9 cellular contexts compared by ENCODE assay signal in genomic region chr2:189412330-189412953, GRCh38. TPM values are rescaled to one million over a fixed set of nuclear protein-coding genes. Genes with fewer than 3 reads are reported as not detected.
DNase-seq lines count a peak whose midpoint lies in the region; ATAC-seq, FAIRE-seq and TF ChIP-seq lines count a peak whose summit lies in the region.
"Had no signal": no experiment of that assay in that cellular context is flagged by ENCODE, and none has a peak within 500 bp of the region (broad histone marks: within the 10 kb centered on the region; RNA-seq: fewer than 3 reads in every experiment).

No MANE protein-coding gene starts in this region.

- no peaks in the 10 kb centered on the region for H3K9me3 Mint-ChIP-seq in astrocyte (ENCODE audit: unreplicated experiment)
- H3K9me3 Mint-ChIP-seq: activated naive CD4-positive, alpha-beta T cell treated with anti-CD3 and anti-CD28 coated beads, Interleukin-2, amount 50 U/mL, for 72 hours had no signal

- H3K27ac ChIP-seq in Panc1 (ENCODE audit: low read length) = peak overlapping the region; percentile 72
- H3K27ac ChIP-seq in astrocyte (ENCODE audit: low read depth, low read length) = peak overlapping the region; percentile 65

- no peak overlapping the region for H3K4me3 Mint-ChIP-seq in astrocyte (ENCODE audit: unreplicated experiment)

- H3K36me3 Mint-ChIP-seq in astrocyte (ENCODE audit: low read depth, unreplicated experiment) = no peaks in the 10 kb centered on the region
- H3K36me3 Mint-ChIP-seq: activated naive CD4-positive, alpha-beta T cell treated with anti-CD3 and anti-CD28 coated beads, Interleukin-2, amount 50 U/mL, for 72 hours had no signal

- H2AFZ ChIP-seq in astrocyte (ENCODE audit: low read depth, low read length) = no peak overlapping the region

- intact Hi-C loops in Panc1 (cut with micrococcal nuclease; ENCODE audit: unreplicated experiment) = loop anchor here (2.0 to 10.0 kb wide), 4 partner anchors 125 to 888 kb away; no protein-coding TSS in a partner anchor

- peak overlapping the region; percentile 68 for H3K9ac ChIP-seq in astrocyte (ENCODE audit: low read length)

- H3K9me3 ChIP-seq in Panc1 (ENCODE audit: control insufficient read depth, insufficient read depth, low read depth, low read length) = no peaks in the 10 kb centered on the region
- H3K9me3 ChIP-seq in astrocyte (ENCODE audit: insufficient read depth, low read depth, low read length) = no peaks in the 10 kb centered on the region

- no peaks in the 10 kb centered on the region for H4K20me1 ChIP-seq in astrocyte (ENCODE audit: insufficient read depth, low read length)

- in situ Hi-C loops in Panc1 (cut with HindIII; ENCODE audit: low pct_unique_long_range_greater_than_20kb, low sequenced_read_pairs) = no loop called here

- CTCF ChIA-PET in Panc1 (lab: Charles Lee) = interaction anchor here (1.1 kb wide), 1 partner anchor 297 kb away, joined by 3 read pairs; no protein-coding TSS in a partner anchor

- TF ChIP-seq CTCF in Panc1 (IDR thresholded peaks at IDR 0.05) (peak; percentile 65; the same call in 1 of the 2 replicates), astrocyte (IDR thresholded peaks at IDR 0.05; ENCODE audit: insufficient read depth, low read depth, low read length) (peak; percentile 78)

- POLR2A ChIA-PET in Panc1 (lab: Charles Lee) = no interaction called here

- no peaks in the 10 kb centered on the region for H3K27me3 Mint-ChIP-seq in astrocyte (ENCODE audit: low read depth, unreplicated experiment)

- H3K36me3 ChIP-seq in Panc1 (ENCODE audit: control insufficient read depth, insufficient read depth, low read length) = no peaks in the 10 kb centered on the region
- no peaks in the 10 kb centered on the region for H3K36me3 ChIP-seq in astrocyte (ENCODE audit: insufficient read depth, low read length)

- H3K4me3 ChIP-seq in Panc1 (ENCODE audit: low read depth in 2 of 2, low read length in 2 of 2) = no peak overlapping the region
- no peak overlapping the region for H3K4me3 ChIP-seq in astrocyte (ENCODE audit: insufficient read depth, low read depth, low read length)

- FAIRE-seq in astrocyte (lab: Jason Lieb, UNC) = peak; percentile 76

- H3K27me3 ChIP-seq in Panc1 (ENCODE audit: control insufficient read depth, insufficient read depth, low read length) (no peaks in the 10 kb centered on the region), astrocyte (ENCODE audit: insufficient read depth, low read length) (no peaks in the 10 kb centered on the region)

- H3K4me1 Mint-ChIP-seq in astrocyte (ENCODE audit: low read depth, unreplicated experiment) = peaks cover 26% of the 10 kb centered on the region

- H3K27ac Mint-ChIP-seq in astrocyte (ENCODE audit: unreplicated experiment) = no peak overlapping the region
- H3K27ac Mint-ChIP-seq: activated naive CD4-positive, alpha-beta T cell treated with anti-CD3 and anti-CD28 coated beads, Interleukin-2, amount 50 U/mL, for 72 hours had no signal

- no TSS peak for BruUV-seq in Panc1 (replicated peaks; lab: Mats Ljungman, UMichigan)

- peak overlapping the region; percentile 61 for H3K4me2 ChIP-seq in astrocyte (ENCODE audit: low read length)

- ATAC-seq in GM19438 (IDR thresholded peaks at IDR 0.05; ENCODE audit: low read depth, unreplicated experiment) (peak; percentile 71), HG03521 (IDR thresholded peaks at IDR 0.05; ENCODE audit: unreplicated experiment) (peak; percentile 61), Panc1 (peak; percentile 74), HG03039 (IDR thresholded peaks at IDR 0.05; ENCODE audit: unreplicated experiment) (no peak)

- DNase-seq in DMS53 treated with DMSO at 0.1 percent for 48 hours (lab: John Stamatoyannopoulos, UW; ENCODE audit: unreplicated experiment) (peak; percentile 47), Panc1 (ENCODE audit: low read depth, low spot score) (no peak), astrocyte (ENCODE audit: low read depth) (peak; percentile 36), inferior parietal cortex (ENCODE audit: extremely low spot score) (peak; percentile 80)
- peak; percentile 4 to 43 for DNase-seq in stimulated activated CD4-positive, alpha-beta T cell treated with anti-CD3 and anti-CD28 coated beads, Interleukin-1b, Interleukin-23, amount 100 ng/mL, for 4 hours (ENCODE audit: low read depth in 2 of 2)

- H3K79me2 ChIP-seq in astrocyte (ENCODE audit: insufficient read depth, low read length) = no peaks in the 10 kb centered on the region

- peaks cover 14% of the 10 kb centered on the region; the same call in 1 of the 2 replicates for H3K4me1 ChIP-seq in Panc1 (ENCODE audit: control insufficient read depth, insufficient read depth, low read length)
- H3K4me1 ChIP-seq in astrocyte (ENCODE audit: insufficient read depth, low read length) = peaks cover 33% of the 10 kb centered on the region

RNA-seq across cellular contexts. Expression of gene WDR75, which starts 28.8 kb away (rescaled TPM):
- 58.3 TPM for total RNA-seq in Panc1 (2021; ENCODE audit: unreplicated experiment)
- polyA plus RNA-seq in Panc1 (2012; ENCODE audit: insufficient read length) = 27.0 TPM
- 38.9 and 39.5 TPM in 2 replicates for total RNA-seq in astrocyte
